Comparison of ENCODE assay signal across 15 cellular contexts in genomic region chrY:8807648-8808408, GRCh38.
"Had no signal": no experiment of that assay in that cellular context is flagged by ENCODE, and none has a peak within 500 bp of the region (broad histone marks: within the 10 kb centered on the region; RNA-seq: fewer than 3 reads in every experiment).

No MANE protein-coding gene starts in this region.

- H3K27ac ChIP-seq: breast epithelium, heart right ventricle, parathyroid adenoma, skin epidermis, tibial nerve, WERI-Rb-1 had no signal

- H3K36me3 ChIP-seq: breast epithelium, heart right ventricle, tibial nerve, WERI-Rb-1 had no signal

- H3K4me1 ChIP-seq: breast epithelium, heart right ventricle, parathyroid adenoma, tibial nerve had no signal

- H3K27me3 ChIP-seq: breast epithelium, heart right ventricle, tibial nerve had no signal

- H3K9me3 ChIP-seq: breast epithelium, heart right ventricle, tibial nerve had no signal

- H3K4me3 ChIP-seq: breast epithelium, heart right ventricle, skin epidermis, tibial nerve had no signal

- DNase-seq: activated CD4-positive, alpha-beta T cell treated with anti-CD3 and anti-CD28 coated beads for 4 hours; activated CD8-positive, alpha-beta memory T cell treated with anti-CD3 and anti-CD28 coated beads, Interleukin-2, amount 50 U/mL, for 4 hours; activated CD8-positive, alpha-beta T cell treated with anti-CD3 and anti-CD28 coated beads for 36 hours; activated T-cell treated with anti-CD3 and anti-CD28 coated beads, Interleukin-2, amount 50 U/mL, for 72 hours; aorta; heart right ventricle; islet precursor cell; naive B cell; retina; T-helper 9 cell; WERI-Rb-1 had no signal
